In genomic region chr12:112380663-112381420, GRCh38 we compare ENCODE assay signal across 1 cellular context.
TF ChIP-seq lines count a peak whose summit lies in the region.

No MANE protein-coding gene starts in this region.

TF ChIP-seq in HEK293, 187 proteins besides CTCF, POLR2A, EP300 and RAD21 (continued from another document):
- TF ChIP-seq, protein P1, sequence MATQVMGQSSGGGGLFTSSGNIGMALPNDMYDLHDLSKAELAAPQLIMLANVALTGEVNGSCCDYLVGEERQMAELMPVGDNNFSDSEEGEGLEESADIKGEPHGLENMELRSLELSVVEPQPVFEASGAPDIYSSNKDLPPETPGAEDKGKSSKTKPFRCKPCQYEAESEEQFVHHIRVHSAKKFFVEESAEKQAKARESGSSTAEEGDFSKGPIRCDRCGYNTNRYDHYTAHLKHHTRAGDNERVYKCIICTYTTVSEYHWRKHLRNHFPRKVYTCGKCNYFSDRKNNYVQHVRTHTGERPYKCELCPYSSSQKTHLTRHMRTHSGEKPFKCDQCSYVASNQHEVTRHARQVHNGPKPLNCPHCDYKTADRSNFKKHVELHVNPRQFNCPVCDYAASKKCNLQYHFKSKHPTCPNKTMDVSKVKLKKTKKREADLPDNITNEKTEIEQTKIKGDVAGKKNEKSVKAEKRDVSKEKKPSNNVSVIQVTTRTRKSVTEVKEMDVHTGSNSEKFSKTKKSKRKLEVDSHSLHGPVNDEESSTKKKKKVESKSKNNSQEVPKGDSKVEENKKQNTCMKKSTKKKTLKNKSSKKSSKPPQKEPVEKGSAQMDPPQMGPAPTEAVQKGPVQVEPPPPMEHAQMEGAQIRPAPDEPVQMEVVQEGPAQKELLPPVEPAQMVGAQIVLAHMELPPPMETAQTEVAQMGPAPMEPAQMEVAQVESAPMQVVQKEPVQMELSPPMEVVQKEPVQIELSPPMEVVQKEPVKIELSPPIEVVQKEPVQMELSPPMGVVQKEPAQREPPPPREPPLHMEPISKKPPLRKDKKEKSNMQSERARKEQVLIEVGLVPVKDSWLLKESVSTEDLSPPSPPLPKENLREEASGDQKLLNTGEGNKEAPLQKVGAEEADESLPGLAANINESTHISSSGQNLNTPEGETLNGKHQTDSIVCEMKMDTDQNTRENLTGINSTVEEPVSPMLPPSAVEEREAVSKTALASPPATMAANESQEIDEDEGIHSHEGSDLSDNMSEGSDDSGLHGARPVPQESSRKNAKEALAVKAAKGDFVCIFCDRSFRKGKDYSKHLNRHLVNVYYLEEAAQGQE (tag by site-specific recombination; IDR thresholded peaks at IDR 0.05), result peak; percentile 68
- TF ChIP-seq, protein P2, sequence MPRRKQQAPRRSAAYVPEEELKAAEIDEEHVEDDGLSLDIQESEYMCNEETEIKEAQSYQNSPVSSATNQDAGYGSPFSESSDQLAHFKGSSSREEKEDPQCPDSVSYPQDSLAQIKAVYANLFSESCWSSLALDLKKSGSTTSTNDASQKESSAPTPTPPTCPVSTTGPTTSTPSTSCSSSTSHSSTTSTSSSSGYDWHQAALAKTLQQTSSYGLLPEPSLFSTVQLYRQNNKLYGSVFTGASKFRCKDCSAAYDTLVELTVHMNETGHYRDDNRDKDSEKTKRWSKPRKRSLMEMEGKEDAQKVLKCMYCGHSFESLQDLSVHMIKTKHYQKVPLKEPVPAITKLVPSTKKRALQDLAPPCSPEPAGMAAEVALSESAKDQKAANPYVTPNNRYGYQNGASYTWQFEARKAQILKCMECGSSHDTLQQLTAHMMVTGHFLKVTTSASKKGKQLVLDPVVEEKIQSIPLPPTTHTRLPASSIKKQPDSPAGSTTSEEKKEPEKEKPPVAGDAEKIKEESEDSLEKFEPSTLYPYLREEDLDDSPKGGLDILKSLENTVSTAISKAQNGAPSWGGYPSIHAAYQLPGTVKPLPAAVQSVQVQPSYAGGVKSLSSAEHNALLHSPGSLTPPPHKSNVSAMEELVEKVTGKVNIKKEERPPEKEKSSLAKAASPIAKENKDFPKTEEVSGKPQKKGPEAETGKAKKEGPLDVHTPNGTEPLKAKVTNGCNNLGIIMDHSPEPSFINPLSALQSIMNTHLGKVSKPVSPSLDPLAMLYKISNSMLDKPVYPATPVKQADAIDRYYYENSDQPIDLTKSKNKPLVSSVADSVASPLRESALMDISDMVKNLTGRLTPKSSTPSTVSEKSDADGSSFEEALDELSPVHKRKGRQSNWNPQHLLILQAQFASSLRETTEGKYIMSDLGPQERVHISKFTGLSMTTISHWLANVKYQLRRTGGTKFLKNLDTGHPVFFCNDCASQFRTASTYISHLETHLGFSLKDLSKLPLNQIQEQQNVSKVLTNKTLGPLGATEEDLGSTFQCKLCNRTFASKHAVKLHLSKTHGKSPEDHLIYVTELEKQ (tag by site-specific recombination; IDR thresholded peaks at IDR 0.05; ENCODE audit: borderline replicate concordance), result no peak
- 0 out of 2 replicates have a peak, but pooled peaks have one; percentile 9 for TF ChIP-seq SP7 (tag by site-specific recombination; IDR thresholded peaks at IDR 0.05)
- peak; percentile 80 for TF ChIP-seq ZBTB20 (tag by site-specific recombination; IDR thresholded peaks at IDR 0.05)
- no peak for TF ChIP-seq ZNF138 (tag by site-specific recombination; IDR thresholded peaks at IDR 0.05; ENCODE audit: borderline replicate concordance)
- no peak for TF ChIP-seq ELK4 (IDR thresholded peaks at IDR 0.05; ENCODE audit: borderline replicate concordance, low read depth, low read length)
- TF ChIP-seq ZNF449 (tag by site-specific recombination; IDR thresholded peaks at IDR 0.05), result no peak
- TF ChIP-seq ZNF660 (tag by site-specific recombination; IDR thresholded peaks at IDR 0.05), result no peak
- TF ChIP-seq ZNF10 (tag by site-specific recombination; IDR thresholded peaks at IDR 0.05), result peak; percentile 44; the same call in 1 of the 2 replicates
- TF ChIP-seq ZNF37A (tag by site-specific recombination; IDR thresholded peaks at IDR 0.05), result no peak
- no peak for TF ChIP-seq SCRT1 (tag by site-specific recombination; IDR thresholded peaks at IDR 0.05; ENCODE audit: borderline replicate concordance)
- TF ChIP-seq ZNF645 (tag by site-specific recombination; IDR thresholded peaks at IDR 0.05), result no peak
- TF ChIP-seq, protein P3, sequence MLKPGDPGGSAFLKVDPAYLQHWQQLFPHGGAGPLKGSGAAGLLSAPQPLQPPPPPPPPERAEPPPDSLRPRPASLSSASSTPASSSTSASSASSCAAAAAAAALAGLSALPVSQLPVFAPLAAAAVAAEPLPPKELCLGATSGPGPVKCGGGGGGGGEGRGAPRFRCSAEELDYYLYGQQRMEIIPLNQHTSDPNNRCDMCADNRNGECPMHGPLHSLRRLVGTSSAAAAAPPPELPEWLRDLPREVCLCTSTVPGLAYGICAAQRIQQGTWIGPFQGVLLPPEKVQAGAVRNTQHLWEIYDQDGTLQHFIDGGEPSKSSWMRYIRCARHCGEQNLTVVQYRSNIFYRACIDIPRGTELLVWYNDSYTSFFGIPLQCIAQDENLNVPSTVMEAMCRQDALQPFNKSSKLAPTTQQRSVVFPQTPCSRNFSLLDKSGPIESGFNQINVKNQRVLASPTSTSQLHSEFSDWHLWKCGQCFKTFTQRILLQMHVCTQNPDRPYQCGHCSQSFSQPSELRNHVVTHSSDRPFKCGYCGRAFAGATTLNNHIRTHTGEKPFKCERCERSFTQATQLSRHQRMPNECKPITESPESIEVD (tag by site-specific recombination; IDR thresholded peaks at IDR 0.05), result 0 out of 2 replicates have a peak, but pooled peaks have one; percentile 45
- TF ChIP-seq, protein P4, sequence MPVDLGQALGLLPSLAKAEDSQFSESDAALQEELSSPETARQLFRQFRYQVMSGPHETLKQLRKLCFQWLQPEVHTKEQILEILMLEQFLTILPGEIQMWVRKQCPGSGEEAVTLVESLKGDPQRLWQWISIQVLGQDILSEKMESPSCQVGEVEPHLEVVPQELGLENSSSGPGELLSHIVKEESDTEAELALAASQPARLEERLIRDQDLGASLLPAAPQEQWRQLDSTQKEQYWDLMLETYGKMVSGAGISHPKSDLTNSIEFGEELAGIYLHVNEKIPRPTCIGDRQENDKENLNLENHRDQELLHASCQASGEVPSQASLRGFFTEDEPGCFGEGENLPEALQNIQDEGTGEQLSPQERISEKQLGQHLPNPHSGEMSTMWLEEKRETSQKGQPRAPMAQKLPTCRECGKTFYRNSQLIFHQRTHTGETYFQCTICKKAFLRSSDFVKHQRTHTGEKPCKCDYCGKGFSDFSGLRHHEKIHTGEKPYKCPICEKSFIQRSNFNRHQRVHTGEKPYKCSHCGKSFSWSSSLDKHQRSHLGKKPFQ (tag by site-specific recombination; IDR thresholded peaks at IDR 0.05), result peak; percentile 99
- no peak for TF ChIP-seq ZNF548 (tag by site-specific recombination; IDR thresholded peaks at IDR 0.05)
- peak; percentile 23; the same call in 1 of the 2 replicates for TF ChIP-seq OSR2 (tag by site-specific recombination; IDR thresholded peaks at IDR 0.05)
- peak; percentile 5 for TF ChIP-seq ZXDB (tag by site-specific recombination; IDR thresholded peaks at IDR 0.05)
- TF ChIP-seq ZNF530 (tag by site-specific recombination; IDR thresholded peaks at IDR 0.05; ENCODE audit: low read depth), result no peak
